8 cellular contexts compared by ENCODE assay signal in the genomic region with DNA sequence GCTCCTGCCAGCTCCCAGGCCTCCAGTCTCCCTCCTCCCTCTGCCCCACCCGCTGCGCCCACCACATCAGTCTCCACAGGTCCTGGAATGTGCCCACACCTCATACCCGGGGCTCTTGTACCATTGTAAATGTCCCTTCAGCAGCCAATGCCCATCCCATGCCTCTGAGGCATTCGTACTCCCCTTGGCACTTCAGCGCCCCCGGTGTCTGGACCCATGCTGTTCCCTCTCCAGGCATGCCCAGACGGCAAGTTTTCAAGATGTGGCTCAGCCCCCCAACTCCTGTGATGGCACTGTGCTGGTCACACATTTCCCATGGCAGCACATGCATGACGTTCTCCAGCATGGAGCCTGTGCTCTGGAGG. TPM values are rescaled to one million over a fixed set of nuclear protein-coding genes. Genes with fewer than 3 reads are reported as not detected.
DNase-seq lines count a peak whose midpoint lies in the region; ATAC-seq and TF ChIP-seq lines count a peak whose summit lies in the region.

No MANE protein-coding gene starts in this region.

- ATAC-seq in activated naive CD8-positive, alpha-beta T cell treated with anti-CD3 and anti-CD28 coated beads, Interleukin-2, amount 50 U/mL, for 24 hours: no peak
- ATAC-seq in lower lobe of right lung (no peak), HG03378 (IDR thresholded peaks at IDR 0.05; ENCODE audit: unreplicated experiment) (no peak)

- peaks cover 98% of the 10 kb centered on the region for H3K4me1 ChIP-seq in lower lobe of right lung

- peak overlapping the region; percentile 64 for H3K27ac Mint-ChIP-seq in activated CD4-positive, alpha-beta memory T cell treated with anti-CD3 and anti-CD28 coated beads, Interleukin-2, amount 10 ng/mL, durations not matched to agents 7 days and 5 days
- H3K27ac Mint-ChIP-seq in activated CD4-positive, alpha-beta memory T cell treated with anti-CD3 and anti-CD28 coated beads for 36 hours: no peak overlapping the region
- peak overlapping the region; percentile 62 for H3K27ac Mint-ChIP-seq in activated naive CD8-positive, alpha-beta T cell treated with anti-CD3 and anti-CD28 coated beads, Interleukin-2, amount 50 U/mL, for 24 hours

- no peaks in the 10 kb centered on the region for H3K27me3 ChIP-seq in lower lobe of right lung (ENCODE audit: low read depth)

- peak; percentile 22 for DNase-seq in activated CD4-positive, alpha-beta memory T cell treated with anti-CD3 and anti-CD28 coated beads, Interleukin-2, amount 10 ng/mL, durations not matched to agents 7 days and 5 days
- DNase-seq in activated CD4-positive, alpha-beta memory T cell treated with anti-CD3 and anti-CD28 coated beads for 36 hours: no peak
- DNase-seq in activated naive CD8-positive, alpha-beta T cell treated with anti-CD3 and anti-CD28 coated beads, Interleukin-2, amount 50 U/mL, for 24 hours: no peak
- DNase-seq in lower lobe of right lung (no peak), OCI-M1 (lab: John Stamatoyannopoulos, UW) (no peak), NCI-H2196 (lab: John Stamatoyannopoulos, UW; ENCODE audit: unreplicated experiment) (no peak)

- H3K9me3 ChIP-seq in lower lobe of right lung: no peaks in the 10 kb centered on the region

- no peak for TF ChIP-seq CTCF in lower lobe of right lung (IDR thresholded peaks at IDR 0.05)

- H3K27ac ChIP-seq in lower lobe of right lung (peak overlapping the region; percentile 89), temporal lobe (ENCODE audit: low read depth, low read length) (peak overlapping the region; percentile 86)

- no peaks in the 10 kb centered on the region for H3K36me3 Mint-ChIP-seq in activated CD4-positive, alpha-beta memory T cell treated with anti-CD3 and anti-CD28 coated beads, Interleukin-2, amount 10 ng/mL, durations not matched to agents 7 days and 5 days (ENCODE audit: low read depth)
- no peaks in the 10 kb centered on the region for H3K36me3 Mint-ChIP-seq in activated CD4-positive, alpha-beta memory T cell treated with anti-CD3 and anti-CD28 coated beads for 36 hours
- no peaks in the 10 kb centered on the region for H3K36me3 Mint-ChIP-seq in activated naive CD8-positive, alpha-beta T cell treated with anti-CD3 and anti-CD28 coated beads, Interleukin-2, amount 50 U/mL, for 24 hours (ENCODE audit: low read depth)

- H3K36me3 ChIP-seq in lower lobe of right lung: peaks cover 11% of the 10 kb centered on the region

- H3K4me3 Mint-ChIP-seq in activated CD4-positive, alpha-beta memory T cell treated with anti-CD3 and anti-CD28 coated beads, Interleukin-2, amount 10 ng/mL, durations not matched to agents 7 days and 5 days: no peak overlapping the region
- H3K4me3 Mint-ChIP-seq in activated CD4-positive, alpha-beta memory T cell treated with anti-CD3 and anti-CD28 coated beads for 36 hours: no peak overlapping the region
- no peak overlapping the region for H3K4me3 Mint-ChIP-seq in activated naive CD8-positive, alpha-beta T cell treated with anti-CD3 and anti-CD28 coated beads, Interleukin-2, amount 50 U/mL, for 24 hours

- peaks cover 27% of the 10 kb centered on the region for H3K4me1 Mint-ChIP-seq in activated CD4-positive, alpha-beta memory T cell treated with anti-CD3 and anti-CD28 coated beads, Interleukin-2, amount 10 ng/mL, durations not matched to agents 7 days and 5 days
- peaks cover 14% of the 10 kb centered on the region for H3K4me1 Mint-ChIP-seq in activated CD4-positive, alpha-beta memory T cell treated with anti-CD3 and anti-CD28 coated beads for 36 hours (ENCODE audit: low read depth)
- peaks cover 22% of the 10 kb centered on the region for H3K4me1 Mint-ChIP-seq in activated naive CD8-positive, alpha-beta T cell treated with anti-CD3 and anti-CD28 coated beads, Interleukin-2, amount 50 U/mL, for 24 hours

- H3K27me3 Mint-ChIP-seq in activated CD4-positive, alpha-beta memory T cell treated with anti-CD3 and anti-CD28 coated beads, Interleukin-2, amount 10 ng/mL, durations not matched to agents 7 days and 5 days: peaks cover 43% of the 10 kb centered on the region
- H3K27me3 Mint-ChIP-seq in activated CD4-positive, alpha-beta memory T cell treated with anti-CD3 and anti-CD28 coated beads for 36 hours: no peaks in the 10 kb centered on the region
- peaks cover 12% of the 10 kb centered on the region for H3K27me3 Mint-ChIP-seq in activated naive CD8-positive, alpha-beta T cell treated with anti-CD3 and anti-CD28 coated beads, Interleukin-2, amount 50 U/mL, for 24 hours

- H3K4me3 ChIP-seq in lower lobe of right lung: peak overlapping the region; percentile 29

- CTCF ChIA-PET in activated CD4-positive, alpha-beta memory T cell treated with anti-CD3 and anti-CD28 coated beads, Interleukin-2, amount 10 ng/mL, durations not matched to agents 7 days and 5 days (lab: Charles Lee): interaction anchor here (1.5 to 2.3 kb wide), 3 partner anchors 13 to 103 kb away, joined by 4 to 9 read pairs (median 8); a partner anchor contains a TSS
- CTCF ChIA-PET in activated CD4-positive, alpha-beta memory T cell treated with anti-CD3 and anti-CD28 coated beads for 36 hours (lab: Charles Lee): interaction anchor here (2.2 kb wide), 1 partner anchor 103 kb away, joined by 9 read pairs; no protein-coding TSS in a partner anchor

- POLR2A ChIA-PET in activated CD4-positive, alpha-beta memory T cell treated with anti-CD3 and anti-CD28 coated beads, Interleukin-2, amount 10 ng/mL, durations not matched to agents 7 days and 5 days (lab: Charles Lee): interaction anchor here (1.1 to 2.2 kb wide), 5 partner anchors 13 to 277 kb away, joined by 3 to 30 read pairs (median 5); a partner anchor contains a TSS
- POLR2A ChIA-PET in activated CD4-positive, alpha-beta memory T cell treated with anti-CD3 and anti-CD28 coated beads for 36 hours (lab: Charles Lee): interaction anchor here (1.4 kb wide), 1 partner anchor 14 kb away, joined by 5 read pairs; no protein-coding TSS in a partner anchor

- intact Hi-C loops in activated CD4-positive, alpha-beta memory T cell treated with anti-CD3 and anti-CD28 coated beads for 36 hours (cut with micrococcal nuclease): no loop called here
- intact Hi-C loops in lower lobe of right lung (cut with DNase I): no loop called here

- no peaks in the 10 kb centered on the region for H3K9me3 Mint-ChIP-seq in activated CD4-positive, alpha-beta memory T cell treated with anti-CD3 and anti-CD28 coated beads, Interleukin-2, amount 10 ng/mL, durations not matched to agents 7 days and 5 days
- H3K9me3 Mint-ChIP-seq in activated CD4-positive, alpha-beta memory T cell treated with anti-CD3 and anti-CD28 coated beads for 36 hours: no peaks in the 10 kb centered on the region
- H3K9me3 Mint-ChIP-seq in activated naive CD8-positive, alpha-beta T cell treated with anti-CD3 and anti-CD28 coated beads, Interleukin-2, amount 50 U/mL, for 24 hours: no peaks in the 10 kb centered on the region

RNA-seq across cellular contexts. Expression of a gene that starts 13.3 kb away (rescaled TPM):
- 10 to 100 TPM; 13.4 to 18.0 TPM for total RNA-seq in activated CD4-positive, alpha-beta memory T cell treated with anti-CD3 and anti-CD28 coated beads, Interleukin-2, amount 10 ng/mL, durations not matched to agents 7 days and 5 days
- 1 to 10 TPM; 7.2 to 8.6 TPM for total RNA-seq in activated CD4-positive, alpha-beta memory T cell treated with anti-CD3 and anti-CD28 coated beads for 36 hours
- 233 TPM for total RNA-seq in lower lobe of right lung
- total RNA-seq in temporal lobe: 24.1 TPM

RNA-seq across cellular contexts. Expression of a gene that starts 50.2 kb away (rescaled TPM):
- not detected for total RNA-seq in activated CD4-positive, alpha-beta memory T cell treated with anti-CD3 and anti-CD28 coated beads, Interleukin-2, amount 10 ng/mL, durations not matched to agents 7 days and 5 days
- total RNA-seq in activated CD4-positive, alpha-beta memory T cell treated with anti-CD3 and anti-CD28 coated beads for 36 hours: not detected
- total RNA-seq in lower lobe of right lung (not detected), temporal lobe (not detected)
